In the genomic region with DNA sequence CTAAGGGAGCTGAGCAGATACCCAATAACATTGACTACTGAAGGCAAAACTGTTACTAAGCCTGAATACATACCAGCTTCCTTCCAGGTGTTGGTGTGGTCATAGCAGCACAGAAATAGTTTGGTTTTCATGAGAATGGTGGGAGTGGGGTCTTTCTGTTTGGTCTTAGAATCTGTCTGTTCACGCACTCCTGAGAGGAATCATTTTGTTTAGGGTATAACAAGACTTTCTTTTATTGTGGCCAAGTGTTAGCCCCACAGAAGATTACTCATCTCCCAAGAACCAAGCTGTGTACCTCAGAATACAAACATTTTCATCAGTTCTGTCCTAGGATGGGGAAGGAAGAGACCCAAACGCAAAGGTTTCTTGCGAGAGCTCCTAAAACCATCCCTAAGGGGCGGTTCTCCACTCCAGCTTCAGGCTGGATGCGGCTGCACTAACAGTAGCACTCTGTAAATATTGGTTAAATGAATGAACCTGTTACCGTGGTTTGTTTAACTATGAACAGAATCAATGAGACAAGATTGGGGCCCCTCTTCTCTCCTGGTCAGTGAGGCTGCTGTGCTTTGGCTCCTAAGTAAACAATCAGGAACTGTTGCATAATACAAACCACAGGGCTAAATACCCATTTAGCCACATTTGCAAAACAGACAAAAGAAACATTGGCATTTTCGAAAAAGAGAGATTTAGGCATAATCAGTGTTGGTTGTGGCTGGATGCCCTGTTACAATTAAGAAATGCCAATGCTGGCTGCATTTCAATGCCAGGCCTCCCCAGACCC, we compare ENCODE assay signal across 1 cellular context.
TF ChIP-seq lines count a peak whose summit lies in the region.

No MANE protein-coding gene starts in this region.

TF ChIP-seq in HepG2, 621 proteins besides CTCF, POLR2A, EP300 and RAD21 (continued from another document and continues in another):
- TF ChIP-seq ZNF740 (CRISPR knock-in tag; IDR thresholded peaks at IDR 0.05) (no peak), ZNF280B (CRISPR knock-in tag; IDR thresholded peaks at IDR 0.05; ENCODE audit: borderline replicate concordance) (no peak), RFX3 (CRISPR knock-in tag; IDR thresholded peaks at IDR 0.05) (no peak; the same call in 1 of the 2 replicates), PBX2 (CRISPR knock-in tag; IDR thresholded peaks at IDR 0.05) (no peak), EHMT2 (IDR thresholded peaks at IDR 0.05; ENCODE audit: borderline replicate concordance, low read depth, low read length) (peak; percentile 84; the same call in 1 of the 2 replicates), CREB3 (CRISPR knock-in tag; IDR thresholded peaks at IDR 0.05) (no peak), ZFP37 (CRISPR knock-in tag; IDR thresholded peaks at IDR 0.05; ENCODE audit: borderline replicate concordance) (peak; percentile 72; the same call in 1 of the 2 replicates), ETV6 (CRISPR knock-in tag; conservative IDR thresholded peaks at IDR 0.05) (0 out of 2 replicates have a peak, but pooled peaks have one; percentile 52), SIN3A (IDR thresholded peaks at IDR 0.05; ENCODE audit: borderline replicate concordance, low read depth, low read length) (peak; percentile 51; the same call in 1 of the 2 replicates), MZF1 (CRISPR knock-in tag; IDR thresholded peaks at IDR 0.05; ENCODE audit: borderline replicate concordance) (no peak), ZNF713 (CRISPR knock-in tag; IDR thresholded peaks at IDR 0.05) (peak; percentile 63; the same call in 1 of the 2 replicates), HCFC1 (IDR thresholded peaks at IDR 0.05; ENCODE audit: low read depth, low read length) (no peak), IRX3 (CRISPR knock-in tag; IDR thresholded peaks at IDR 0.05; ENCODE audit: borderline replicate concordance, low read depth) (no peak), HNF1B (CRISPR knock-in tag; IDR thresholded peaks at IDR 0.05) (peak; percentile 97), ZNF558 (CRISPR knock-in tag; IDR thresholded peaks at IDR 0.05; ENCODE audit: borderline replicate concordance) (peak; percentile 73; the same call in 1 of the 2 replicates), ZFY (CRISPR knock-in tag; IDR thresholded peaks at IDR 0.05) (peak; percentile 34; the same call in 1 of the 2 replicates), ZNF17 (CRISPR knock-in tag; IDR thresholded peaks at IDR 0.05) (no peak), CCDC6 (CRISPR knock-in tag; IDR thresholded peaks at IDR 0.05) (peak; percentile 67; the same call in 1 of the 2 replicates), KLF15 (CRISPR knock-in tag; IDR thresholded peaks at IDR 0.05; ENCODE audit: borderline replicate concordance) (peak; percentile 41; the same call in 1 of the 2 replicates), HOXA3 (CRISPR knock-in tag; IDR thresholded peaks at IDR 0.05) (peak; percentile 92), ZFP62 (CRISPR knock-in tag; IDR thresholded peaks at IDR 0.05) (no peak), ZNF570 (CRISPR knock-in tag; IDR thresholded peaks at IDR 0.05; ENCODE audit: borderline replicate concordance) (no peak), ZNF18 (CRISPR knock-in tag; IDR thresholded peaks at IDR 0.05; ENCODE audit: insufficient replicate concordance) (no peak), PHF5A (CRISPR knock-in tag; IDR thresholded peaks at IDR 0.05; ENCODE audit: low read depth, unreplicated experiment) (peak; percentile 90), MBD4 (IDR thresholded peaks at IDR 0.05; ENCODE audit: borderline replicate concordance, low read length) (peak; percentile 88), ZSCAN9 (CRISPR knock-in tag; IDR thresholded peaks at IDR 0.05; ENCODE audit: borderline replicate concordance) (peak; percentile 98), ZNF83 (CRISPR knock-in tag; IDR thresholded peaks at IDR 0.05; ENCODE audit: borderline replicate concordance) (no peak), ZNF800 (CRISPR knock-in tag; IDR thresholded peaks at IDR 0.05) (peak; percentile 70; the same call in 1 of the 2 replicates), ZNF749 (CRISPR knock-in tag; IDR thresholded peaks at IDR 0.05; ENCODE audit: borderline replicate concordance) (no peak), ZNF256 (CRISPR knock-in tag; conservative IDR thresholded peaks at IDR 0.05) (no peak), ZNF674 (CRISPR knock-in tag; IDR thresholded peaks at IDR 0.05; ENCODE audit: low read depth) (no peak), ZFP36 (IDR thresholded peaks at IDR 0.05; ENCODE audit: borderline replicate concordance, low read depth, low read length, partially characterized antibody) (peak; percentile 56), GATA4 (IDR thresholded peaks at IDR 0.05; ENCODE audit: borderline replicate concordance, low read depth) (peak; percentile 79; the same call in 1 of the 2 replicates), ZNF20 (CRISPR knock-in tag; IDR thresholded peaks at IDR 0.05) (no peak), ZNF546 (CRISPR knock-in tag; conservative IDR thresholded peaks at IDR 0.05) (no peak), NR1H2 (CRISPR knock-in tag; IDR thresholded peaks at IDR 0.05; ENCODE audit: borderline replicate concordance, low read depth) (no peak), ZNF672 (CRISPR knock-in tag; IDR thresholded peaks at IDR 0.05) (no peak), SMARCE1 (IDR thresholded peaks at IDR 0.05; ENCODE audit: borderline replicate concordance) (no peak), KDM1A (CRISPR knock-in tag; IDR thresholded peaks at IDR 0.05) (peak; percentile 92), RBAK (CRISPR knock-in tag; IDR thresholded peaks at IDR 0.05) (peak; percentile 91), KLF6 (CRISPR knock-in tag; IDR thresholded peaks at IDR 0.05) (peak; percentile 96), ZNF432 (CRISPR knock-in tag; IDR thresholded peaks at IDR 0.05; ENCODE audit: borderline replicate concordance) (no peak), ZNF205 (CRISPR knock-in tag; IDR thresholded peaks at IDR 0.05) (peak; percentile 98)
- TF ChIP-seq, protein P1, sequence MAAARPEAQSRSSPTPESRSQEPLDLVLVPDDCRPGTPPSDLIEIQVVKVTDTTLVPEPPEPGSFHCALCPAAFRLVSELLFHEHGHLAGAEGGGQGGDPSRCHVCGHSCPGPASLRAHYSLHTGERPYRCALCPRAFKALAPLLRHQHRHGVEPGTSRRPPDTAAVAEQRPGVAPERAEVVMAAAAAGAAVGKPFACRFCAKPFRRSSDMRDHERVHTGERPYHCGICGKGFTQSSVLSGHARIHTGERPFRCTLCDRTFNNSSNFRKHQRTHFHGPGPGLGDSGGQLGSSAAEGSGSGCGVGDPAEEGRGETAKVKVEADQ (CRISPR knock-in tag; IDR thresholded peaks at IDR 0.05; ENCODE audit: borderline replicate concordance): no peak
- TF ChIP-seq, protein P2, sequence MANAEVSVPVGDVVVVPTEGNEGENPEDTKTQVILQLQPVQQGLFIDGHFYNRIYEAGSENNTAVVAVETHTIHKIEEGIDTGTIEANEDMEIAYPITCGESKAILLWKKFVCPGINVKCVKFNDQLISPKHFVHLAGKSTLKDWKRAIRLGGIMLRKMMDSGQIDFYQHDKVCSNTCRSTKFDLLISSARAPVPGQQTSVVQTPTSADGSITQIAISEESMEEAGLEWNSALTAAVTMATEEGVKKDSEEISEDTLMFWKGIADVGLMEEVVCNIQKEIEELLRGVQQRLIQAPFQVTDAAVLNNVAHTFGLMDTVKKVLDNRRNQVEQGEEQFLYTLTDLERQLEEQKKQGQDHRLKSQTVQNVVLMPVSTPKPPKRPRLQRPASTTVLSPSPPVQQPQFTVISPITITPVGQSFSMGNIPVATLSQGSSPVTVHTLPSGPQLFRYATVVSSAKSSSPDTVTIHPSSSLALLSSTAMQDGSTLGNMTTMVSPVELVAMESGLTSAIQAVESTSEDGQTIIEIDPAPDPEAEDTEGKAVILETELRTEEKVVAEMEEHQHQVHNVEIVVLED (CRISPR knock-in tag; IDR thresholded peaks at IDR 0.05; ENCODE audit: borderline replicate concordance): peak; percentile 46; the same call in 1 of the 2 replicates
- TF ChIP-seq, protein P3, sequence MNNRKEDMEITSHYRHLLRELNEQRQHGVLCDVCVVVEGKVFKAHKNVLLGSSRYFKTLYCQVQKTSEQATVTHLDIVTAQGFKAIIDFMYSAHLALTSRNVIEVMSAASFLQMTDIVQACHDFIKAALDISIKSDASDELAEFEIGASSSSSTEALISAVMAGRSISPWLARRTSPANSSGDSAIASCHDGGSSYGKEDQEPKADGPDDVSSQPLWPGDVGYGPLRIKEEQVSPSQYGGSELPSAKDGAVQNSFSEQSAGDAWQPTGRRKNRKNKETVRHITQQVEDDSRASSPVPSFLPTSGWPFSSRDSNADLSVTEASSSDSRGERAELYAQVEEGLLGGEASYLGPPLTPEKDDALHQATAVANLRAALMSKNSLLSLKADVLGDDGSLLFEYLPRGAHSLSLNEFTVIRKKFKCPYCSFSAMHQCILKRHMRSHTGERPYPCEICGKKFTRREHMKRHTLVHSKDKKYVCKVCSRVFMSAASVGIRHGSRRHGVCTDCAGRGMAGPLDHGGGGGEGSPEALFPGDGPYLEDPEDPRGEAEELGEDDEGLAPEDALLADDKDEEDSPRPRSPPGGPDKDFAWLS (CRISPR knock-in tag; IDR thresholded peaks at IDR 0.05; ENCODE audit: borderline replicate concordance): no peak
- TF ChIP-seq, protein P4, sequence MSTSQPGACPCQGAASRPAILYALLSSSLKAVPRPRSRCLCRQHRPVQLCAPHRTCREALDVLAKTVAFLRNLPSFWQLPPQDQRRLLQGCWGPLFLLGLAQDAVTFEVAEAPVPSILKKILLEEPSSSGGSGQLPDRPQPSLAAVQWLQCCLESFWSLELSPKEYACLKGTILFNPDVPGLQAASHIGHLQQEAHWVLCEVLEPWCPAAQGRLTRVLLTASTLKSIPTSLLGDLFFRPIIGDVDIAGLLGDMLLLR (CRISPR knock-in tag; IDR thresholded peaks at IDR 0.05): no peak
- TF ChIP-seq, protein P5, sequence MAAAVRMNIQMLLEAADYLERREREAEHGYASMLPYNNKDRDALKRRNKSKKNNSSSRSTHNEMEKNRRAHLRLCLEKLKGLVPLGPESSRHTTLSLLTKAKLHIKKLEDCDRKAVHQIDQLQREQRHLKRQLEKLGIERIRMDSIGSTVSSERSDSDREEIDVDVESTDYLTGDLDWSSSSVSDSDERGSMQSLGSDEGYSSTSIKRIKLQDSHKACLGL (CRISPR knock-in tag; IDR thresholded peaks at IDR 0.05): no peak
